ENCODE assay signal across 16 cellular contexts in genomic region chr5:135319928-135320606, GRCh38.
A peak's percentile ranks its signal among the peaks of the same experiment; 100 is the strongest.
DNase-seq lines count a peak whose midpoint lies in the region; ATAC-seq and TF ChIP-seq lines count a peak whose summit lies in the region.
"Had no signal": no experiment of that assay in that cellular context is flagged by ENCODE, and none has a peak within 500 bp of the region (broad histone marks: within the 10 kb centered on the region; RNA-seq: fewer than 3 reads in every experiment).

No MANE protein-coding gene starts in this region.

- ATAC-seq in natural killer cell treated with Interleukin-12 subunit alpha and Interleukin-12 subunit beta and Interleukin-15 and Interleukin-18, amount 100 ng/mL, for 72 hours: no peak
- ATAC-seq in natural killer cell (no peak), left colon (peak; percentile 36), GM21515 (IDR thresholded peaks at IDR 0.05; ENCODE audit: unreplicated experiment) (no peak)

- no peaks in the 10 kb centered on the region for H3K9me3 Mint-ChIP-seq in natural killer cell treated with Interleukin-12 subunit alpha and Interleukin-12 subunit beta and Interleukin-15 and Interleukin-18, amount 100 ng/mL, for 72 hours
- no peaks in the 10 kb centered on the region for H3K9me3 Mint-ChIP-seq in natural killer cell
- no peaks in the 10 kb centered on the region for H3K9me3 Mint-ChIP-seq in activated T-helper 1 cell treated with anti-CD3 and anti-CD28 coated beads, Interleukin-12 subunit alpha, Interleukin-12 subunit beta, Interleukin-2, Interleukin-4 antibody, amounts not matched to agents 30 ng/mL and 10 ng/mL and 1 ng/mL, durations not matched to agents 14 hours and 24 hours and 36 hours

- intact Hi-C loops in natural killer cell (cut with micrococcal nuclease): no loop called here
- intact Hi-C loops in left colon (cut with DNase I, micrococcal nuclease): no loop called here
- intact Hi-C loops in esophagus muscularis mucosa (cut with DNase I): no loop called here
- intact Hi-C loops in activated T-helper 1 cell treated with anti-CD3 and anti-CD28 coated beads, Interleukin-12 subunit alpha, Interleukin-12 subunit beta, Interleukin-2, Interleukin-4 antibody, amounts not matched to agents 30 ng/mL and 10 ng/mL and 1 ng/mL, durations not matched to agents 14 hours and 24 hours and 36 hours (cut with micrococcal nuclease): no loop called here

- TF ChIP-seq CTCF in natural killer cell (IDR thresholded peaks at IDR 0.05): no peak
- peak; percentile 77 for TF ChIP-seq CTCF in WERI-Rb-1 (IDR thresholded peaks at IDR 0.05; ENCODE audit: low read depth, low read length)
- peak in 1 of 3 experiments; percentile 5 for TF ChIP-seq CTCF in esophagus muscularis mucosa (IDR thresholded peaks at IDR 0.05)

- H3K27me3 Mint-ChIP-seq in natural killer cell treated with Interleukin-12 subunit alpha and Interleukin-12 subunit beta and Interleukin-15 and Interleukin-18, amount 100 ng/mL, for 72 hours: no peaks in the 10 kb centered on the region
- no peaks in the 10 kb centered on the region for H3K27me3 Mint-ChIP-seq in natural killer cell (ENCODE audit: low read depth in 2 of 2)
- no peaks in the 10 kb centered on the region for H3K27me3 Mint-ChIP-seq in activated T-helper 1 cell treated with anti-CD3 and anti-CD28 coated beads, Interleukin-12 subunit alpha, Interleukin-12 subunit beta, Interleukin-2, Interleukin-4 antibody, amounts not matched to agents 30 ng/mL and 10 ng/mL and 1 ng/mL, durations not matched to agents 14 hours and 24 hours and 36 hours (ENCODE audit: insufficient read depth)

- H3K27ac ChIP-seq in WERI-Rb-1: peak overlapping the region; percentile 68
- no peak overlapping the region for H3K27ac ChIP-seq in esophagus muscularis mucosa (replicated peaks in 1 of 4)
- H3K27ac ChIP-seq: prostate gland, thoracic aorta had no signal

- DNase-seq in natural killer cell treated with Interleukin-12 subunit alpha and Interleukin-12 subunit beta and Interleukin-15 and Interleukin-18, amount 100 ng/mL, for 72 hours (ENCODE audit: low spot score): peak; percentile 38
- DNase-seq in natural killer cell (no peak), WERI-Rb-1 (peak; percentile 77), left colon (no peak), esophagus muscularis mucosa (ENCODE audit: extremely low spot score) (no peak), NCI-H446 (lab: John Stamatoyannopoulos, UW) (no peak)
- DNase-seq in activated T-helper 1 cell treated with anti-CD3 and anti-CD28 coated beads, Interleukin-12 subunit alpha, Interleukin-12 subunit beta, Interleukin-2, Interleukin-4 antibody, amounts not matched to agents 30 ng/mL and 10 ng/mL and 1 ng/mL, durations not matched to agents 14 hours and 24 hours and 36 hours (ENCODE audit: low spot score): no peak
- DNase-seq: activated CD4-positive, alpha-beta T cell treated with anti-CD3 and anti-CD28 coated beads, Interleukin-2, amount 50 U/mL, for 4 hours; effector CD4-positive, alpha-beta T cell; KG1; NCI-H146; NCI-H524 treated with DMSO at 0.1 percent for 48 hours; RPMI8226 had no signal

- TF ChIP-seq EP300 in esophagus muscularis mucosa (IDR thresholded peaks at IDR 0.05): no peak

- H3K4me3 Mint-ChIP-seq in natural killer cell treated with Interleukin-12 subunit alpha and Interleukin-12 subunit beta and Interleukin-15 and Interleukin-18, amount 100 ng/mL, for 72 hours: no peak overlapping the region
- H3K4me3 Mint-ChIP-seq in natural killer cell: no peak overlapping the region
- H3K4me3 Mint-ChIP-seq in activated T-helper 1 cell treated with anti-CD3 and anti-CD28 coated beads, Interleukin-12 subunit alpha, Interleukin-12 subunit beta, Interleukin-2, Interleukin-4 antibody, amounts not matched to agents 30 ng/mL and 10 ng/mL and 1 ng/mL, durations not matched to agents 14 hours and 24 hours and 36 hours: no peak overlapping the region

- H3K27me3 ChIP-seq in WERI-Rb-1 (ENCODE audit: insufficient read depth, low read depth, severe bottlenecking) (no peaks in the 10 kb centered on the region), esophagus muscularis mucosa (no peaks in the 10 kb centered on the region)

- H3K36me3 Mint-ChIP-seq in natural killer cell treated with Interleukin-12 subunit alpha and Interleukin-12 subunit beta and Interleukin-15 and Interleukin-18, amount 100 ng/mL, for 72 hours: no peaks in the 10 kb centered on the region
- H3K36me3 Mint-ChIP-seq in natural killer cell: no peaks in the 10 kb centered on the region
- no peaks in the 10 kb centered on the region for H3K36me3 Mint-ChIP-seq in activated T-helper 1 cell treated with anti-CD3 and anti-CD28 coated beads, Interleukin-12 subunit alpha, Interleukin-12 subunit beta, Interleukin-2, Interleukin-4 antibody, amounts not matched to agents 30 ng/mL and 10 ng/mL and 1 ng/mL, durations not matched to agents 14 hours and 24 hours and 36 hours (ENCODE audit: low read depth)

- H3K36me3 ChIP-seq in WERI-Rb-1: no peaks in the 10 kb centered on the region
- H3K36me3 ChIP-seq in esophagus muscularis mucosa: no peaks in the 10 kb centered on the region
- H3K36me3 ChIP-seq: prostate gland, thoracic aorta had no signal

- peak overlapping the region in 1 of 2 donors; percentile 38 for H3K27ac Mint-ChIP-seq in natural killer cell treated with Interleukin-12 subunit alpha and Interleukin-12 subunit beta and Interleukin-15 and Interleukin-18, amount 100 ng/mL, for 72 hours
- no peak overlapping the region for H3K27ac Mint-ChIP-seq in natural killer cell
- H3K27ac Mint-ChIP-seq in activated T-helper 1 cell treated with anti-CD3 and anti-CD28 coated beads, Interleukin-12 subunit alpha, Interleukin-12 subunit beta, Interleukin-2, Interleukin-4 antibody, amounts not matched to agents 30 ng/mL and 10 ng/mL and 1 ng/mL, durations not matched to agents 14 hours and 24 hours and 36 hours: no peak overlapping the region

- no peak for TF ChIP-seq POLR2A in esophagus muscularis mucosa (IDR thresholded peaks at IDR 0.05; ENCODE audit: low read depth)

- peaks cover 2% of the 10 kb centered on the region for H3K9me3 ChIP-seq in WERI-Rb-1 (ENCODE audit: severe bottlenecking)
- H3K9me3 ChIP-seq in esophagus muscularis mucosa: no peaks in the 10 kb centered on the region
- H3K9me3 ChIP-seq: prostate gland, thoracic aorta had no signal

- no peaks in the 10 kb centered on the region for H3K4me1 ChIP-seq in esophagus muscularis mucosa

- H3K4me3 ChIP-seq in WERI-Rb-1 (ENCODE audit: low read depth, low read length) (no peak overlapping the region), esophagus muscularis mucosa (no peak overlapping the region)
- H3K4me3 ChIP-seq: prostate gland, thoracic aorta had no signal

- H3K4me1 Mint-ChIP-seq in natural killer cell treated with Interleukin-12 subunit alpha and Interleukin-12 subunit beta and Interleukin-15 and Interleukin-18, amount 100 ng/mL, for 72 hours (ENCODE audit: low read depth in 2 of 2): no peaks in the 10 kb centered on the region
- H3K4me1 Mint-ChIP-seq in natural killer cell: no peaks in the 10 kb centered on the region
- peaks cover 2% of the 10 kb centered on the region for H3K4me1 Mint-ChIP-seq in activated T-helper 1 cell treated with anti-CD3 and anti-CD28 coated beads, Interleukin-12 subunit alpha, Interleukin-12 subunit beta, Interleukin-2, Interleukin-4 antibody, amounts not matched to agents 30 ng/mL and 10 ng/mL and 1 ng/mL, durations not matched to agents 14 hours and 24 hours and 36 hours (ENCODE audit: low read depth)

- 86% methylated on average over 8 of the region's 8 CpGs for WGBS in esophagus muscularis mucosa

Comparison
In these comparisons a context has a peak if more than half of its experiments do, and no peak if none do; other contexts are left out.
1. DNase-seq: peak in natural killer cell treated with Interleukin-12 subunit alpha and Interleukin-12 subunit beta and Interleukin-15 and Interleukin-18, amount 100 ng/mL, for 72 hours (single experiment) and WERI-Rb-1 (single experiment); none in natural killer cell (single experiment), left colon (0 of 2), esophagus muscularis mucosa (single experiment), activated T-helper 1 cell treated with anti-CD3 and anti-CD28 coated beads, Interleukin-12 subunit alpha, Interleukin-12 subunit beta, Interleukin-2, Interleukin-4 antibody, amounts not matched to agents 30 ng/mL and 10 ng/mL and 1 ng/mL, durations not matched to agents 14 hours and 24 hours and 36 hours (single experiment) and NCI-H446 (0 of 2).